Comparison of ENCODE assay signal across 9 cellular contexts in the genomic region with DNA sequence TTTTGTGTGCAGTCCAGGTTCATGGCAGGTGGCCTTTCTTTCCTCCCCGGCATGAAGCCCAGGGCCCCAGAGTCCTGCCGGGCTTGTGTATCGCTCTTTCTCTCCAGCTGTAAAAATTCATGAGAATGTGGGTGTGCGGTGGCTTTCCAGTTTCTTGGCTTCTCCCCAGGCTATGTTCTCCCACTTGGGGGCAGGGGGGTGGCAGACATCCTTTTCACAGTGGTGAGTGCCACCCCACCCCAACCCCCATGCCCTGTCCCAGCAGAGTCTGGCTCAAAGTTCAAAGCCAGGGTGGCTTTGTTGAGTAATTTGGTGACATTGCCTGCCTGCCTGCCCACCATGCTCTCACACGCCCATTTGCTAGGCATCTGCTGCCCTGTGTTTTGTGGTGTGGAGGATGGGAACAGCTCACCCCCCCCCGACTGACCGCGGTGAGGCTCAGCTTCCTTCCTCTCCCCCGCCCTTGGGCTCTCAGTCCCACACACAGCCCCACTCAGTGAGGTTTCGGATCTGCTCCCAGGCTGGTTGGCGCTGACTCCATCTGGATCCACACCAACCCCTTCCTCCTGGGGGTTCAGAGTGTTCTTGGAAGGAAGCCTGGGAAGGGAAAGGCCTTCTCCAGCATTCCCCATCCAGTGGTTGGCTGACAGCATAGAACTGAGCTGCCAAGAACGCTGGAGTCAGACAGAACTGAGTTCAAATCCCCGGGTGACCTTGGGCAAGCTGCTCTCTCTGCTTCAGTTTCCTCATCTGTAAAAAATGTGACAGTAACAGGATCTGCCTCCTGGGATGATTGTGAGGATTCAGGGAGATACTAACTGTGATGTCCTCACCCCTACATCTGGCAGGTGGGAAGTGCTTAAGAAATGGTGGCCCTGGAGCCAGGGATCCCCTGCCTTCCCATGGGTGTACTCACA. TPM values are rescaled to one million over a fixed set of nuclear protein-coding genes. Genes with fewer than 3 reads are reported as not detected.
DNase-seq lines count a peak whose midpoint lies in the region; ATAC-seq and TF ChIP-seq lines count a peak whose summit lies in the region.
"Had no signal": no experiment of that assay in that cellular context is flagged by ENCODE, and none has a peak within 500 bp of the region (broad histone marks: within the 10 kb centered on the region; RNA-seq: fewer than 3 reads in every experiment).

No MANE protein-coding gene starts in this region.

- TF ChIP-seq CTCF in fibroblast of mammary gland (conservative IDR thresholded peaks at IDR 0.05; ENCODE audit: control insufficient read depth, insufficient read depth, low read depth, low read length) = no peak

- no peaks in the 10 kb centered on the region for H3K9me3 Mint-ChIP-seq in natural killer cell treated with Interleukin-12 subunit alpha and Interleukin-12 subunit beta and Interleukin-15 and Interleukin-18, amount 100 ng/mL, for 72 hours

- DNase-seq in AG08395 (ENCODE audit: low spot score) (peak; percentile 96), T1000 (lab: John Stamatoyannopoulos, UW) (peak; percentile 64), fibroblast of mammary gland (ENCODE audit: low read depth) (peak; percentile 100), activated T-cell treated with anti-CD3 and anti-CD28 coated beads for 4 hours (no peak), NCI-H1105 (lab: John Stamatoyannopoulos, UW) (no peak)
- DNase-seq in natural killer cell treated with Interleukin-12 subunit alpha and Interleukin-12 subunit beta and Interleukin-15 and Interleukin-18, amount 100 ng/mL, for 72 hours (ENCODE audit: low spot score) = peak; percentile 65

- H3K4me3 ChIP-seq in fibroblast of mammary gland (ENCODE audit: control insufficient read depth, low read depth, low read length) = peak overlapping the region; percentile 22

- H3K36me3 Mint-ChIP-seq in natural killer cell treated with Interleukin-12 subunit alpha and Interleukin-12 subunit beta and Interleukin-15 and Interleukin-18, amount 100 ng/mL, for 72 hours = no peaks in the 10 kb centered on the region

- peaks cover 42 to 46% of the 10 kb centered on the region in 2 donors for H3K4me1 Mint-ChIP-seq in natural killer cell treated with Interleukin-12 subunit alpha and Interleukin-12 subunit beta and Interleukin-15 and Interleukin-18, amount 100 ng/mL, for 72 hours (ENCODE audit: low read depth in 2 of 2)

- peak overlapping the region; percentile 85 for H3K4me3 Mint-ChIP-seq in natural killer cell treated with Interleukin-12 subunit alpha and Interleukin-12 subunit beta and Interleukin-15 and Interleukin-18, amount 100 ng/mL, for 72 hours

- peak; percentile 45 for TF ChIP-seq POLR2A in GM18951 (IDR thresholded peaks at IDR 0.05; ENCODE audit: extremely low read depth, insufficient read depth, insufficient read length)

- ATAC-seq in HG03135 (IDR thresholded peaks at IDR 0.05; ENCODE audit: unreplicated experiment) = peak; percentile 36
- ATAC-seq in natural killer cell treated with Interleukin-12 subunit alpha and Interleukin-12 subunit beta and Interleukin-15 and Interleukin-18, amount 100 ng/mL, for 72 hours = peak; percentile 78 to 90
- ATAC-seq: HCT116 had no signal

- in situ Hi-C loops in GM18951 (cut with MboI; ENCODE audit: low sequenced_read_pairs, unreplicated experiment) = no loop called here

- H3K27ac Mint-ChIP-seq in natural killer cell treated with Interleukin-12 subunit alpha and Interleukin-12 subunit beta and Interleukin-15 and Interleukin-18, amount 100 ng/mL, for 72 hours = peak overlapping the region; percentile 13 to 53

- H3K27me3 Mint-ChIP-seq in natural killer cell treated with Interleukin-12 subunit alpha and Interleukin-12 subunit beta and Interleukin-15 and Interleukin-18, amount 100 ng/mL, for 72 hours = peaks cover 0 to 2% of the 10 kb centered on the region in 2 donors

RNA-seq across cellular contexts. Expression of a gene that starts 36.1 kb away (rescaled TPM):
- total RNA-seq in natural killer cell treated with Interleukin-12 subunit alpha and Interleukin-12 subunit beta and Interleukin-15 and Interleukin-18, amount 100 ng/mL, for 72 hours = 10 to 100 TPM; 29.2 to 38.1 TPM

RNA-seq across cellular contexts. Expression of a gene that starts 38.2 kb away (rescaled TPM):
- under 1 TPM in 1 of 2 donors, not detected in 1; 0.17 TPM for total RNA-seq in natural killer cell treated with Interleukin-12 subunit alpha and Interleukin-12 subunit beta and Interleukin-15 and Interleukin-18, amount 100 ng/mL, for 72 hours

Comparison
In these comparisons a context has a peak if more than half of its experiments do, and no peak if none do; other contexts are left out.
1. DNase-seq: peak in AG08395 (single experiment), T1000 (single experiment), fibroblast of mammary gland (single experiment) and natural killer cell treated with Interleukin-12 subunit alpha and Interleukin-12 subunit beta and Interleukin-15 and Interleukin-18, amount 100 ng/mL, for 72 hours (single experiment); none in activated T-cell treated with anti-CD3 and anti-CD28 coated beads for 4 hours (single experiment) and NCI-H1105 (single experiment).